ENCODE assay signal across 9 cellular contexts in genomic region chr1:204190212-204191211, GRCh38. TPM values are rescaled to one million over a fixed set of nuclear protein-coding genes. Genes with fewer than 3 reads are reported as not detected.
DNase-seq lines count a peak whose midpoint lies in the region; TF ChIP-seq lines count a peak whose summit lies in the region.
"Had no signal": no experiment of that assay in that cellular context is flagged by ENCODE, and none has a peak within 500 bp of the region (broad histone marks: within the 10 kb centered on the region; RNA-seq: fewer than 3 reads in every experiment).

No MANE protein-coding gene starts in this region.

- no peak for TF ChIP-seq POLR2A in esophagus muscularis mucosa (IDR thresholded peaks at IDR 0.05; ENCODE audit: low read depth)

- H3K79me2 ChIP-seq in osteoblast (ENCODE audit: insufficient read depth, low read length), result no peaks in the 10 kb centered on the region

- H3K4me2 ChIP-seq in osteoblast (ENCODE audit: insufficient read depth, low read length), result peak overlapping the region; percentile 50

- TF ChIP-seq CTCF in esophagus muscularis mucosa (IDR thresholded peaks at IDR 0.05) (no peak), osteoblast (IDR thresholded peaks at IDR 0.05; ENCODE audit: extremely low read depth, low read depth, low read length) (no peak)

- no peaks in the 10 kb centered on the region for H3K9me3 ChIP-seq in esophagus muscularis mucosa
- no peaks in the 10 kb centered on the region for H3K9me3 ChIP-seq in osteoblast (ENCODE audit: low read depth, low read length)

- intact Hi-C loops in esophagus muscularis mucosa (cut with DNase I), result no loop called here

- H3K4me1 ChIP-seq in esophagus muscularis mucosa (peaks cover 0 to 9% (median 3%) of the 10 kb centered on the region in 4 donors), osteoblast (ENCODE audit: insufficient read depth, low read length) (peaks cover 6% of the 10 kb centered on the region)

- peaks cover 0 to 90% (median 14%) of the 10 kb centered on the region in 4 donors for H3K27me3 ChIP-seq in esophagus muscularis mucosa
- peaks cover 40% of the 10 kb centered on the region for H3K27me3 ChIP-seq in osteoblast (ENCODE audit: insufficient read depth, low read length)

- H3K27ac ChIP-seq in esophagus muscularis mucosa (replicated peaks in 1 of 4) (no peak overlapping the region), osteoblast (ENCODE audit: low read depth, low read length) (no peak overlapping the region), substantia nigra (ENCODE audit: low read depth, low read length, poor library complexity, severe bottlenecking) (no peak overlapping the region)

- no peaks in the 10 kb centered on the region for H3K36me3 ChIP-seq in esophagus muscularis mucosa
- H3K36me3 ChIP-seq in osteoblast (ENCODE audit: insufficient read depth, low read length), result no peaks in the 10 kb centered on the region

- H4K20me1 ChIP-seq in osteoblast (ENCODE audit: insufficient read depth, low read length), result no peaks in the 10 kb centered on the region

- TF ChIP-seq EP300 in esophagus muscularis mucosa (IDR thresholded peaks at IDR 0.05), result no peak

- 36% methylated on average over 17 of the region's 44 CpGs for WGBS in esophagus muscularis mucosa

- H3K4me3 ChIP-seq in esophagus muscularis mucosa, result peak overlapping the region; percentile 9 to 45 (median 26)
- peak overlapping the region; percentile 37 for H3K4me3 ChIP-seq in osteoblast (ENCODE audit: insufficient read depth, low read length)

- DNase-seq in DMS 273 (lab: John Stamatoyannopoulos, UW; ENCODE audit: unreplicated experiment), result peak; percentile 70
- no peak for DNase-seq in DMS 273 treated with DMSO at 0.1 percent for 48 hours (lab: John Stamatoyannopoulos, UW)
- DNase-seq in NOMO-1 (lab: John Stamatoyannopoulos, UW; ENCODE audit: unreplicated experiment in 2 of 2), result peak; percentile 88 to 90
- no peak for DNase-seq in esophagus muscularis mucosa (ENCODE audit: extremely low spot score)
- DNase-seq in osteoblast (ENCODE audit: insufficient read length, low spot score, missing footprints), result peak; percentile 88
- DNase-seq in NCI-H2029 treated with DMSO at 0.1 percent for 48 hours (lab: John Stamatoyannopoulos, UW), result no peak
- DNase-seq in H4 (ENCODE audit: low spot score), result no peak
- no peak for DNase-seq in substantia nigra (lab: John Stamatoyannopoulos, UW)

- H2AFZ ChIP-seq in osteoblast (ENCODE audit: low read length), result no peak overlapping the region

RNA-seq across cellular contexts. Expression of gene KISS1, which starts 5.8 kb away (rescaled TPM):
- total RNA-seq in esophagus muscularis mucosa (not detected), osteoblast (not detected in 2 replicates)
- total RNA-seq in H4 (2014; rRNA removed; shearing (Covaris generic)), result not detected in 2 replicates
- total RNA-seq: lower leg skin had no signal

RNA-seq across cellular contexts. Expression of gene GOLT1A, which starts 23.3 kb away (rescaled TPM):
- total RNA-seq in esophagus muscularis mucosa (under 1 TPM in 2 of 4 donors, not detected in 2; 0.39 to 0.83 TPM), osteoblast (not detected in 2 replicates)
- total RNA-seq in H4 (2014; rRNA removed; shearing (Covaris generic)), result not detected in 2 replicates

RNA-seq across cellular contexts. Expression of gene REN, which starts 24.4 kb away (rescaled TPM):
- not detected for total RNA-seq in esophagus muscularis mucosa
- total RNA-seq in osteoblast, result not detected in 2 replicates
- total RNA-seq in H4 (2014; rRNA removed; shearing (Covaris generic)), result not detected in 2 replicates

RNA-seq across cellular contexts. Expression of gene ETNK2, which starts 38.7 kb away (rescaled TPM):
- 10 to 100 TPM in 1 of 4 donors, 1 to 10 TPM in 3; 5.6 to 15.3 (median 6.8) TPM for total RNA-seq in esophagus muscularis mucosa
- 0.72 and 1.2 TPM in 2 replicates for total RNA-seq in osteoblast
- 18.3 and 19.1 TPM in 2 replicates for total RNA-seq in H4 (2014; rRNA removed; shearing (Covaris generic))

Comparison
In these comparisons a context has a peak if more than half of its experiments do, and no peak if none do; other contexts are left out.
1. DNase-seq: peak in DMS 273 (single experiment), NOMO-1 (2 of 2) and osteoblast (single experiment); none in DMS 273 treated with DMSO at 0.1 percent for 48 hours (single experiment), esophagus muscularis mucosa (single experiment), NCI-H2029 treated with DMSO at 0.1 percent for 48 hours (single experiment), H4 (single experiment) and substantia nigra (0 of 49).